ENCODE assay signal across 1 cellular context in genomic region chr7:101681170-101682007, GRCh38.
TF ChIP-seq lines count a peak whose summit lies in the region.

No MANE protein-coding gene starts in this region.

TF ChIP-seq in liver, 16 proteins besides CTCF, POLR2A, EP300 and RAD21 (continued from another document):
- TF ChIP-seq REST (IDR thresholded peaks at IDR 0.05) (peak; percentile 92), FOXA2 (IDR thresholded peaks at IDR 0.05) (no peak), SP1 (IDR thresholded peaks at IDR 0.05) (no peak), ZBTB33 (IDR thresholded peaks at IDR 0.05) (no peak), HNF4G (IDR thresholded peaks at IDR 0.05) (no peak), GABPA (IDR thresholded peaks at IDR 0.05 in 1 of 2, conservative IDR thresholded peaks at IDR 0.05 in 1 of 2) (no peak), YY1 (IDR thresholded peaks at IDR 0.05) (no peak), JUND (IDR thresholded peaks at IDR 0.05) (peak in 1 of 2 donors; percentile 37)
TF ChIP-seq in liver: peak in this region for 4.
